ENCODE assay signal across 8 cellular contexts in the genomic region with DNA sequence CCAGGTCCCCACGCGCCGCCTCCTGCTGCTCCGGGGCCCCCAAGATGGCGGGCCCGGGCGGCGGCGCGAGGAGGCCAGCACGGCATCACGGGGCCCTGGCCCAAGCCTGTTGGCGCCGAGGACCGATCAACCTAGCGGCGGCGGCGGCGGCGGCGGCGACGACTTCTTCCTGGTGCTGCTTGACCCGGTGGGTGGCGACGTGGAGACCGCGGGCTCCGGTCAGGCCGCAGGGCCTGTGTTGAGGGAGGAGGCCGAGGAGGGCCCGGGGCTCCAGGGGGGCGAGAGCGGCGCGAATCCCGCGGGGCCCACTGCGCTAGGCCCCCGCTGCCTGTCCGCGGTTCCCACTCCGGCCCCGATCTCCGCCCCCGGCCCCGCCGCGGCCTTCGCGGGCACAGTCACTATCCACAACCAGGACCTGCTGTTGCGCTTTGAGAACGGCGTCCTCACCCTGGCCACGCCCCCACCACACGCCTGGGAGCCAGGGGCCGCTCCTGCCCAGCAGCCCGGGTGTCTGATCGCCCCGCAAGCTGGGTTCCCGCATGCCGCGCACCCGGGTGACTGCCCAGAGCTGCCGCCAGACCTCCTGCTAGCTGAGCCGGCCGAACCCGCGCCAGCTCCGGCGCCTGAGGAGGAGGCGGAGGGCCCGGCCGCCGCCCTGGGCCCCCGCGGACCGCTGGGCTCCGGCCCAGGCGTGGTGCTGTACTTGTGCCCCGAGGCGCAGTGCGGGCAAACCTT. TPM values are rescaled to one million over a fixed set of nuclear protein-coding genes. Genes with fewer than 3 reads are reported as not detected.
DNase-seq lines count a peak whose midpoint lies in the region; ATAC-seq and TF ChIP-seq lines count a peak whose summit lies in the region.
"Not testable (repeated sequence)": the region's sequence is repeated elsewhere in the genome, so short reads cannot be mapped to it uniquely, and the experiment has no call there.

No MANE protein-coding gene starts in this region.

- peak; percentile 38 for DNase-seq in COLO668 (lab: John Stamatoyannopoulos, UW; ENCODE audit: unreplicated experiment)
- peak; percentile 3 for DNase-seq in medulla oblongata (ENCODE audit: extremely low spot score)
- DNase-seq in stimulated activated CD4-positive, alpha-beta T cell treated with anti-CD3 and anti-CD28 coated beads, Interleukin-2, amount 100 ng/mL, for 24 hours: peak; percentile 22 to 23

- H3K9me3 ChIP-seq in OCI-LY3 (ENCODE audit: insufficient read depth, low read length); esophagus (ENCODE audit: control insufficient read depth in 2 of 2, insufficient read depth in 1 of 2, low read depth in 1 of 2, low read length in 1 of 2): not testable (repeated sequence)

- peak overlapping the region; percentile 72 for H3K9ac ChIP-seq in OCI-LY3 (ENCODE audit: low read length)

- H3K4me1 Mint-ChIP-seq in activated T-helper 17 cell treated with anti-CD3 and anti-CD28 coated beads, Interleukin-2, amount 50 U/mL, for 72 hours: peaks cover 20% of the 10 kb centered on the region

- H3K4me3 ChIP-seq in OCI-LY3 (ENCODE audit: low read length) (peak overlapping the region; percentile 87), esophagus (ENCODE audit: low read depth in 1 of 2, low read length in 2 of 2) (peak overlapping the region; percentile 43 to 60)

- not testable (repeated sequence) for H2AFZ ChIP-seq in OCI-LY3 (ENCODE audit: low read depth, low read length)

- TF ChIP-seq CTCF in OCI-LY3 (IDR thresholded peaks at IDR 0.05; ENCODE audit: low read depth, low read length): not testable (repeated sequence)

- not testable (repeated sequence) for H3K27me3 Mint-ChIP-seq in activated T-helper 17 cell treated with anti-CD3 and anti-CD28 coated beads, Interleukin-2, amount 50 U/mL, for 72 hours

- WGBS in esophagus, 2 donors: 1 to 28% methylated on average over 62 to 76 of the region's 84 CpGs

- H3K27ac ChIP-seq in OCI-LY3 (ENCODE audit: low read length) (peak overlapping the region; percentile 32), esophagus (ENCODE audit: low read depth in 2 of 2, low read length in 1 of 2) (peak overlapping the region; percentile 80 to 86)

- H3K36me3 Mint-ChIP-seq in activated T-helper 17 cell treated with anti-CD3 and anti-CD28 coated beads, Interleukin-2, amount 50 U/mL, for 72 hours (ENCODE audit: low read depth): peaks cover 30% of the 10 kb centered on the region

- not testable (repeated sequence) for H3K27ac Mint-ChIP-seq in activated T-helper 17 cell treated with anti-CD3 and anti-CD28 coated beads, Interleukin-2, amount 50 U/mL, for 72 hours

- H3K79me2 ChIP-seq in OCI-LY3 (ENCODE audit: low read length): peaks cover 36% of the 10 kb centered on the region

- ATAC-seq in GM21360 (IDR thresholded peaks at IDR 0.05; ENCODE audit: unreplicated experiment) (peak; percentile 68), HG03196 (IDR thresholded peaks at IDR 0.05; ENCODE audit: unreplicated experiment) (peak; percentile 75)
- ATAC-seq in activated T-helper 17 cell treated with anti-CD3 and anti-CD28 coated beads, Interleukin-2, amount 50 U/mL, for 72 hours (replicated peaks): peak; percentile 83

- H3K36me3 ChIP-seq in OCI-LY3 (replicated peaks; ENCODE audit: low read depth, low read length); esophagus (ENCODE audit: control insufficient read depth in 2 of 2, insufficient read depth in 2 of 2, low read length in 1 of 2): not testable (repeated sequence)

- H4K20me1 ChIP-seq in OCI-LY3 (ENCODE audit: insufficient read depth, low read length): peaks cover 26% of the 10 kb centered on the region

- H3K4me3 Mint-ChIP-seq in activated T-helper 17 cell treated with anti-CD3 and anti-CD28 coated beads, Interleukin-2, amount 50 U/mL, for 72 hours: peak overlapping the region; percentile 63

- H3K27me3 ChIP-seq in OCI-LY3 (ENCODE audit: low read depth, low read length); esophagus (ENCODE audit: control insufficient read depth in 1 of 2, insufficient read depth in 2 of 2, low read length in 2 of 2): not testable (repeated sequence)

- H3K9me3 Mint-ChIP-seq in activated T-helper 17 cell treated with anti-CD3 and anti-CD28 coated beads, Interleukin-2, amount 50 U/mL, for 72 hours: not testable (repeated sequence)

- peak overlapping the region; percentile 70 for H3K4me2 ChIP-seq in OCI-LY3 (ENCODE audit: low read length)

- peaks cover 27% of the 10 kb centered on the region for H3K4me1 ChIP-seq in OCI-LY3 (ENCODE audit: low read length)
- not testable (repeated sequence) for H3K4me1 ChIP-seq in esophagus (ENCODE audit: control insufficient read depth in 2 of 2, insufficient read depth in 2 of 2, low read length in 1 of 2)

RNA-seq across cellular contexts. Expression of a gene that starts 0.5 kb away (rescaled TPM):
- 1 to 10 TPM; 5.8 to 8.9 TPM for total RNA-seq in activated T-helper 17 cell treated with anti-CD3 and anti-CD28 coated beads, Interleukin-2, amount 50 U/mL, for 72 hours
- 1 to 10 TPM in 1 of 2 donors, under 1 TPM in 1; 0.65 to 1.2 TPM for polyA plus RNA-seq in esophagus

Comparison
In these comparisons a context has a peak if more than half of its experiments do, and no peak if none do; other contexts are left out.
1. Peak in every context shown above with its lines: DNase-seq, ATAC-seq, H3K4me3 ChIP-seq and H3K27ac ChIP-seq.